In the genomic region with DNA sequence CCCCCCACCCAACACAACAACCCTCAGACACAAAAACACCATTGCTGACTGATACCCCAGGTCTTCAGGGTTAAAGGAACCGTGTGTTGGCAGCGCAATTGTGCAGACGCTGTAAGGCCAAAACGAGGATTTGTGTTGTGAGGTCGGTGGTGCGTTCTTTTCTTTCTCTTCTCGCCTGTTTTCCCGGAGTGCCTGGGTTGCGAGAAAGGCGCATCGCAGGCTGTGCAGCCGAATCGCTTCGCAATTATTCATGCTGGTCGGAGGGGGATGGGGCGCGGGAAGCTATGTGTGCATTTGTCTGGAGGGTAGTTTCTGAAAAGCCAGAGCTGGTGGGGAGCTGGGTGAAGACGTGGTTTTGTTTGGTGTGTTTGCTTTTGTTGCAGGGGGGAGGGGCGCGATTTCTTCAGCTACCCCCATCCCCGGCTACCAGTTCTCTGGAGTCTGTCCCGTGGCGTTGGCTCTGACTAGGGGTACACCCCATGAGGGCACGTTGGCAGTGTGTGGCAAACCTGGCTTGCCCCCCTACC, we compare ENCODE assay signal across 1 cellular context.
TF ChIP-seq lines count a peak whose summit lies in the region.

No MANE protein-coding gene starts in this region.

TF ChIP-seq in HEK293, 187 proteins besides CTCF, POLR2A, EP300 and RAD21 (continued from another document and continues in another):
- TF ChIP-seq, protein P1, sequence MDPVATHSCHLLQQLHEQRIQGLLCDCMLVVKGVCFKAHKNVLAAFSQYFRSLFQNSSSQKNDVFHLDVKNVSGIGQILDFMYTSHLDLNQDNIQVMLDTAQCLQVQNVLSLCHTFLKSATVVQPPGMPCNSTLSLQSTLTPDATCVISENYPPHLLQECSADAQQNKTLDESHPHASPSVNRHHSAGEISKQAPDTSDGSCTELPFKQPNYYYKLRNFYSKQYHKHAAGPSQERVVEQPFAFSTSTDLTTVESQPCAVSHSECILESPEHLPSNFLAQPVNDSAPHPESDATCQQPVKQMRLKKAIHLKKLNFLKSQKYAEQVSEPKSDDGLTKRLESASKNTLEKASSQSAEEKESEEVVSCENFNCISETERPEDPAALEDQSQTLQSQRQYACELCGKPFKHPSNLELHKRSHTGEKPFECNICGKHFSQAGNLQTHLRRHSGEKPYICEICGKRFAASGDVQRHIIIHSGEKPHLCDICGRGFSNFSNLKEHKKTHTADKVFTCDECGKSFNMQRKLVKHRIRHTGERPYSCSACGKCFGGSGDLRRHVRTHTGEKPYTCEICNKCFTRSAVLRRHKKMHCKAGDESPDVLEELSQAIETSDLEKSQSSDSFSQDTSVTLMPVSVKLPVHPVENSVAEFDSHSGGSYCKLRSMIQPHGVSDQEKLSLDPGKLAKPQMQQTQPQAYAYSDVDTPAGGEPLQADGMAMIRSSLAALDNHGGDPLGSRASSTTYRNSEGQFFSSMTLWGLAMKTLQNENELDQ (tag by site-specific recombination; IDR thresholded peaks at IDR 0.05; ENCODE audit: low read depth): no peak
- TF ChIP-seq, protein P2, sequence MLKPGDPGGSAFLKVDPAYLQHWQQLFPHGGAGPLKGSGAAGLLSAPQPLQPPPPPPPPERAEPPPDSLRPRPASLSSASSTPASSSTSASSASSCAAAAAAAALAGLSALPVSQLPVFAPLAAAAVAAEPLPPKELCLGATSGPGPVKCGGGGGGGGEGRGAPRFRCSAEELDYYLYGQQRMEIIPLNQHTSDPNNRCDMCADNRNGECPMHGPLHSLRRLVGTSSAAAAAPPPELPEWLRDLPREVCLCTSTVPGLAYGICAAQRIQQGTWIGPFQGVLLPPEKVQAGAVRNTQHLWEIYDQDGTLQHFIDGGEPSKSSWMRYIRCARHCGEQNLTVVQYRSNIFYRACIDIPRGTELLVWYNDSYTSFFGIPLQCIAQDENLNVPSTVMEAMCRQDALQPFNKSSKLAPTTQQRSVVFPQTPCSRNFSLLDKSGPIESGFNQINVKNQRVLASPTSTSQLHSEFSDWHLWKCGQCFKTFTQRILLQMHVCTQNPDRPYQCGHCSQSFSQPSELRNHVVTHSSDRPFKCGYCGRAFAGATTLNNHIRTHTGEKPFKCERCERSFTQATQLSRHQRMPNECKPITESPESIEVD (tag by site-specific recombination; IDR thresholded peaks at IDR 0.05): peak; percentile 63; the same call in 1 of the 2 replicates
- TF ChIP-seq ZNF548 (tag by site-specific recombination; IDR thresholded peaks at IDR 0.05) (no peak), GLIS1 (tag by site-specific recombination; IDR thresholded peaks at IDR 0.05) (peak; percentile 73), ZBTB1 (tag by site-specific recombination; IDR thresholded peaks at IDR 0.05) (no peak), ZNF114 (tag by site-specific recombination; IDR thresholded peaks at IDR 0.05) (no peak), ZFP3 (tag by site-specific recombination; IDR thresholded peaks at IDR 0.05; ENCODE audit: low read depth) (no peak), SP2 (tag by site-specific recombination; IDR thresholded peaks at IDR 0.05) (no peak), ZFP69B (tag by site-specific recombination; IDR thresholded peaks at IDR 0.05) (0 out of 2 replicates have a peak, but pooled peaks have one; percentile 57), ZNF626 (tag by site-specific recombination; IDR thresholded peaks at IDR 0.05) (no peak), ZNF658 (tag by site-specific recombination; IDR thresholded peaks at IDR 0.05) (no peak), ZNF157 (tag by site-specific recombination; IDR thresholded peaks at IDR 0.05) (no peak), ZFP37 (tag by site-specific recombination; IDR thresholded peaks at IDR 0.05) (peak; percentile 81; the same call in 1 of the 2 replicates), ZNF155 (tag by site-specific recombination; IDR thresholded peaks at IDR 0.05) (no peak), KLF1 (tag by site-specific recombination; IDR thresholded peaks at IDR 0.05) (peak; percentile 30; the same call in 1 of the 2 replicates), ZBTB7A (tag by site-specific recombination; IDR thresholded peaks at IDR 0.05; ENCODE audit: low read depth) (peak; percentile 89), ZNF670 (tag by site-specific recombination; IDR thresholded peaks at IDR 0.05; ENCODE audit: low read depth) (no peak)
- TF ChIP-seq, protein P3, sequence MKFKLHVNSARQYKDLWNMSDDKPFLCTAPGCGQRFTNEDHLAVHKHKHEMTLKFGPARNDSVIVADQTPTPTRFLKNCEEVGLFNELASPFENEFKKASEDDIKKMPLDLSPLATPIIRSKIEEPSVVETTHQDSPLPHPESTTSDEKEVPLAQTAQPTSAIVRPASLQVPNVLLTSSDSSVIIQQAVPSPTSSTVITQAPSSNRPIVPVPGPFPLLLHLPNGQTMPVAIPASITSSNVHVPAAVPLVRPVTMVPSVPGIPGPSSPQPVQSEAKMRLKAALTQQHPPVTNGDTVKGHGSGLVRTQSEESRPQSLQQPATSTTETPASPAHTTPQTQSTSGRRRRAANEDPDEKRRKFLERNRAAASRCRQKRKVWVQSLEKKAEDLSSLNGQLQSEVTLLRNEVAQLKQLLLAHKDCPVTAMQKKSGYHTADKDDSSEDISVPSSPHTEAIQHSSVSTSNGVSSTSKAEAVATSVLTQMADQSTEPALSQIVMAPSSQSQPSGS (tag by site-specific recombination; IDR thresholded peaks at IDR 0.05; ENCODE audit: low read depth): 0 out of 2 replicates have a peak, but pooled peaks have one; percentile 3
- TF ChIP-seq, protein P4, sequence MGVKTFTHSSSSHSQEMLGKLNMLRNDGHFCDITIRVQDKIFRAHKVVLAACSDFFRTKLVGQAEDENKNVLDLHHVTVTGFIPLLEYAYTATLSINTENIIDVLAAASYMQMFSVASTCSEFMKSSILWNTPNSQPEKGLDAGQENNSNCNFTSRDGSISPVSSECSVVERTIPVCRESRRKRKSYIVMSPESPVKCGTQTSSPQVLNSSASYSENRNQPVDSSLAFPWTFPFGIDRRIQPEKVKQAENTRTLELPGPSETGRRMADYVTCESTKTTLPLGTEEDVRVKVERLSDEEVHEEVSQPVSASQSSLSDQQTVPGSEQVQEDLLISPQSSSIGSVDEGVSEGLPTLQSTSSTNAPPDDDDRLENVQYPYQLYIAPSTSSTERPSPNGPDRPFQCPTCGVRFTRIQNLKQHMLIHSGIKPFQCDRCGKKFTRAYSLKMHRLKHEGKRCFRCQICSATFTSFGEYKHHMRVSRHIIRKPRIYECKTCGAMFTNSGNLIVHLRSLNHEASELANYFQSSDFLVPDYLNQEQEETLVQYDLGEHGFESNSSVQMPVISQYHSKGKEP (tag by site-specific recombination; IDR thresholded peaks at IDR 0.05): peak; percentile 62; the same call in 1 of the 2 replicates
- TF ChIP-seq, protein P5, sequence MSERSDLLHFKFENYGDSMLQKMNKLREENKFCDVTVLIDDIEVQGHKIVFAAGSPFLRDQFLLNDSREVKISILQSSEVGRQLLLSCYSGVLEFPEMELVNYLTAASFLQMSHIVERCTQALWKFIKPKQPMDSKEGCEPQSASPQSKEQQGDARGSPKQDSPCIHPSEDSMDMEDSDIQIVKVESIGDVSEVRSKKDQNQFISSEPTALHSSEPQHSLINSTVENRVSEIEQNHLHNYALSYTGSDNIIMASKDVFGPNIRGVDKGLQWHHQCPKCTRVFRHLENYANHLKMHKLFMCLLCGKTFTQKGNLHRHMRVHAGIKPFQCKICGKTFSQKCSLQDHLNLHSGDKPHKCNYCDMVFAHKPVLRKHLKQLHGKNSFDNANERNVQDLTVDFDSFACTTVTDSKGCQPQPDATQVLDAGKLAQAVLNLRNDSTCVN (tag by site-specific recombination; optimal IDR thresholded peaks at IDR 0.05): peak; percentile 56
- TF ChIP-seq, protein P6, sequence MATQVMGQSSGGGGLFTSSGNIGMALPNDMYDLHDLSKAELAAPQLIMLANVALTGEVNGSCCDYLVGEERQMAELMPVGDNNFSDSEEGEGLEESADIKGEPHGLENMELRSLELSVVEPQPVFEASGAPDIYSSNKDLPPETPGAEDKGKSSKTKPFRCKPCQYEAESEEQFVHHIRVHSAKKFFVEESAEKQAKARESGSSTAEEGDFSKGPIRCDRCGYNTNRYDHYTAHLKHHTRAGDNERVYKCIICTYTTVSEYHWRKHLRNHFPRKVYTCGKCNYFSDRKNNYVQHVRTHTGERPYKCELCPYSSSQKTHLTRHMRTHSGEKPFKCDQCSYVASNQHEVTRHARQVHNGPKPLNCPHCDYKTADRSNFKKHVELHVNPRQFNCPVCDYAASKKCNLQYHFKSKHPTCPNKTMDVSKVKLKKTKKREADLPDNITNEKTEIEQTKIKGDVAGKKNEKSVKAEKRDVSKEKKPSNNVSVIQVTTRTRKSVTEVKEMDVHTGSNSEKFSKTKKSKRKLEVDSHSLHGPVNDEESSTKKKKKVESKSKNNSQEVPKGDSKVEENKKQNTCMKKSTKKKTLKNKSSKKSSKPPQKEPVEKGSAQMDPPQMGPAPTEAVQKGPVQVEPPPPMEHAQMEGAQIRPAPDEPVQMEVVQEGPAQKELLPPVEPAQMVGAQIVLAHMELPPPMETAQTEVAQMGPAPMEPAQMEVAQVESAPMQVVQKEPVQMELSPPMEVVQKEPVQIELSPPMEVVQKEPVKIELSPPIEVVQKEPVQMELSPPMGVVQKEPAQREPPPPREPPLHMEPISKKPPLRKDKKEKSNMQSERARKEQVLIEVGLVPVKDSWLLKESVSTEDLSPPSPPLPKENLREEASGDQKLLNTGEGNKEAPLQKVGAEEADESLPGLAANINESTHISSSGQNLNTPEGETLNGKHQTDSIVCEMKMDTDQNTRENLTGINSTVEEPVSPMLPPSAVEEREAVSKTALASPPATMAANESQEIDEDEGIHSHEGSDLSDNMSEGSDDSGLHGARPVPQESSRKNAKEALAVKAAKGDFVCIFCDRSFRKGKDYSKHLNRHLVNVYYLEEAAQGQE (tag by site-specific recombination; IDR thresholded peaks at IDR 0.05): peak; percentile 51; the same call in 1 of the 2 replicates
- TF ChIP-seq, protein P7, sequence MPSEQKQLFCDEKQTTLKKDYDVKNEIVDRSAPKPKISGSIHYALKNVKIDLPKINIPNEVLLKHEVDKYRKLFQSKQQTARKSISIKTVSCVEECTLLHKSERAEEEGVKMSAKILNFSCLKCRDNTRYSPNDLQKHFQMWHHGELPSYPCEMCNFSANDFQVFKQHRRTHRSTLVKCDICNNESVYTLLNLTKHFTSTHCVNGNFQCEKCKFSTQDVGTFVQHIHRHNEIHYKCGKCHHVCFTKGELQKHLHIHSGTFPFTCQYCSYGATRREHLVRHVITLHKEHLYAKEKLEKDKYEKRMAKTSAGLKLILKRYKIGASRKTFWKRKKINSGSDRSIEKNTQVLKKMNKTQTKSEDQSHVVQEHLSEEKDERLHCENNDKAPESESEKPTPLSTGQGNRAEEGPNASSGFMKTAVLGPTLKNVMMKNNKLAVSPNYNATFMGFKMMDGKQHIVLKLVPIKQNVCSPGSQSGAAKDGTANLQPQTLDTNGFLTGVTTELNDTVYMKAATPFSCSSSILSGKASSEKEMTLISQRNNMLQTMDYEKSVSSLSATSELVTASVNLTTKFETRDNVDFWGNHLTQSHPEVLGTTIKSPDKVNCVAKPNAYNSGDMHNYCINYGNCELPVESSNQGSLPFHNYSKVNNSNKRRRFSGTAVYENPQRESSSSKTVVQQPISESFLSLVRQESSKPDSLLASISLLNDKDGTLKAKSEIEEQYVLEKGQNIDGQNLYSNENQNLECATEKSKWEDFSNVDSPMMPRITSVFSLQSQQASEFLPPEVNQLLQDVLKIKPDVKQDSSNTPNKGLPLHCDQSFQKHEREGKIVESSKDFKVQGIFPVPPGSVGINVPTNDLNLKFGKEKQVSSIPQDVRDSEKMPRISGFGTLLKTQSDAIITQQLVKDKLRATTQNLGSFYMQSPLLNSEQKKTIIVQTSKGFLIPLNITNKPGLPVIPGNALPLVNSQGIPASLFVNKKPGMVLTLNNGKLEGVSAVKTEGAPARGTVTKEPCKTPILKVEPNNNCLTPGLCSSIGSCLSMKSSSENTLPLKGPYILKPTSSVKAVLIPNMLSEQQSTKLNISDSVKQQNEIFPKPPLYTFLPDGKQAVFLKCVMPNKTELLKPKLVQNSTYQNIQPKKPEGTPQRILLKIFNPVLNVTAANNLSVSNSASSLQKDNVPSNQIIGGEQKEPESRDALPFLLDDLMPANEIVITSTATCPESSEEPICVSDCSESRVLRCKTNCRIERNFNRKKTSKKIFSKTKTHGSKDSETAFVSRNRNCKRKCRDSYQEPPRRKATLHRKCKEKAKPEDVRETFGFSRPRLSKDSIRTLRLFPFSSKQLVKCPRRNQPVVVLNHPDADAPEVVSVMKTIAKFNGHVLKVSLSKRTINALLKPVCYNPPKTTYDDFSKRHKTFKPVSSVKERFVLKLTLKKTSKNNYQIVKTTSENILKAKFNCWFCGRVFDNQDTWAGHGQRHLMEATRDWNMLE (tag by site-specific recombination; conservative IDR thresholded peaks at IDR 0.05; ENCODE audit: low read depth): no peak
- TF ChIP-seq, protein P8, sequence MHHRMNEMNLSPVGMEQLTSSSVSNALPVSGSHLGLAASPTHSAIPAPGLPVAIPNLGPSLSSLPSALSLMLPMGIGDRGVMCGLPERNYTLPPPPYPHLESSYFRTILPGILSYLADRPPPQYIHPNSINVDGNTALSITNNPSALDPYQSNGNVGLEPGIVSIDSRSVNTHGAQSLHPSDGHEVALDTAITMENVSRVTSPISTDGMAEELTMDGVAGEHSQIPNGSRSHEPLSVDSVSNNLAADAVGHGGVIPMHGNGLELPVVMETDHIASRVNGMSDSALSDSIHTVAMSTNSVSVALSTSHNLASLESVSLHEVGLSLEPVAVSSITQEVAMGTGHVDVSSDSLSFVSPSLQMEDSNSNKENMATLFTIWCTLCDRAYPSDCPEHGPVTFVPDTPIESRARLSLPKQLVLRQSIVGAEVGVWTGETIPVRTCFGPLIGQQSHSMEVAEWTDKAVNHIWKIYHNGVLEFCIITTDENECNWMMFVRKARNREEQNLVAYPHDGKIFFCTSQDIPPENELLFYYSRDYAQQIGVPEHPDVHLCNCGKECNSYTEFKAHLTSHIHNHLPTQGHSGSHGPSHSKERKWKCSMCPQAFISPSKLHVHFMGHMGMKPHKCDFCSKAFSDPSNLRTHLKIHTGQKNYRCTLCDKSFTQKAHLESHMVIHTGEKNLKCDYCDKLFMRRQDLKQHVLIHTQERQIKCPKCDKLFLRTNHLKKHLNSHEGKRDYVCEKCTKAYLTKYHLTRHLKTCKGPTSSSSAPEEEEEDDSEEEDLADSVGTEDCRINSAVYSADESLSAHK (tag by site-specific recombination; IDR thresholded peaks at IDR 0.05): peak; percentile 97
- TF ChIP-seq, protein P9, sequence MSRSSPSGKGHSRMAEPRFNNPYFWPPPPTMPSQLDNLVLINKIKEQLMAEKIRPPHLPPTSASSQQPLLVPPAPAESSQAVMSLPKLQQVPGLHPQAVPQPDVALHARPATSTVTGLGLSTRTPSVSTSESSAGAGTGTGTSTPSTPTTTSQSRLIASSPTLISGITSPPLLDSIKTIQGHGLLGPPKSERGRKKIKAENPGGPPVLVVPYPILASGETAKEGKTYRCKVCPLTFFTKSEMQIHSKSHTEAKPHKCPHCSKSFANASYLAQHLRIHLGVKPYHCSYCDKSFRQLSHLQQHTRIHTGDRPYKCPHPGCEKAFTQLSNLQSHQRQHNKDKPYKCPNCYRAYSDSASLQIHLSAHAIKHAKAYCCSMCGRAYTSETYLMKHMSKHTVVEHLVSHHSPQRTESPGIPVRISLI (tag by site-specific recombination; IDR thresholded peaks at IDR 0.05): no peak
